In genomic region chr12:68686595-68687521, GRCh38 we compare ENCODE assay signal across 1 cellular context.
TF ChIP-seq lines count a peak whose summit lies in the region.

Gene NUP107 (plus strand): TSS chr12:68686978. CDS start chr12:68687066, 88 bp downstream.

TF ChIP-seq in GM12878, 131 proteins besides CTCF, POLR2A, EP300 and RAD21 (continued from another document and continues in another):
- peak; percentile 94; the same call in 1 of the 2 replicates for TF ChIP-seq TAF1 (IDR thresholded peaks at IDR 0.05; ENCODE audit: borderline replicate concordance, low read depth, low read length)
- TF ChIP-seq ZBTB40 (IDR thresholded peaks at IDR 0.05; ENCODE audit: borderline replicate concordance) = peak; percentile 100
- TF ChIP-seq NRF1 (conservative IDR thresholded peaks at IDR 0.05; ENCODE audit: low read depth, low read length) = peak; percentile 95
- TF ChIP-seq CEBPZ (IDR thresholded peaks at IDR 0.05; ENCODE audit: low read depth, low read length) = peak; percentile 59
- TF ChIP-seq HDGF (IDR thresholded peaks at IDR 0.05) = 0 out of 2 replicates have a peak, but pooled peaks have one; percentile 21
- TF ChIP-seq SUZ12 (IDR thresholded peaks at IDR 0.05; ENCODE audit: unreplicated experiment) = no peak
- 0 out of 2 replicates have a peak, but pooled peaks have one; percentile 50 for TF ChIP-seq CREB1 (IDR thresholded peaks at IDR 0.05; ENCODE audit: low read depth)
- TF ChIP-seq EGR1 (IDR thresholded peaks at IDR 0.05; ENCODE audit: borderline replicate concordance in 1 of 2, low read depth in 2 of 2, low read length in 2 of 2) = peak; percentile 49 to 91; a peak in 2 of 3 replicates
- peak; percentile 87; the same call in 1 of the 2 replicates for TF ChIP-seq CBX5 (IDR thresholded peaks at IDR 0.05; ENCODE audit: low read depth)
- peak; percentile 15 to 92; a peak in 3 of 4 replicates for TF ChIP-seq SRF (IDR thresholded peaks at IDR 0.05; ENCODE audit: low read depth in 2 of 2, low read length in 2 of 2)
- no peak for TF ChIP-seq ZNF274 (IDR thresholded peaks at IDR 0.05; ENCODE audit: insufficient read depth, insufficient read length)
- no peak for TF ChIP-seq JUNB (IDR thresholded peaks at IDR 0.05)
- peak; percentile 93; the same call in 1 of the 2 replicates for TF ChIP-seq RB1 (IDR thresholded peaks at IDR 0.05; ENCODE audit: borderline replicate concordance)
- TF ChIP-seq EED (IDR thresholded peaks at IDR 0.05; ENCODE audit: low read depth) = 0 out of 2 replicates have a peak, but pooled peaks have one; percentile 21
- TF ChIP-seq ZNF622 (IDR thresholded peaks at IDR 0.05) = no peak
- peak; percentile 90 for TF ChIP-seq SIX5 (IDR thresholded peaks at IDR 0.05; ENCODE audit: low read depth, low read length, severe bottlenecking)
- TF ChIP-seq ZNF592 (IDR thresholded peaks at IDR 0.05) = no peak
- no peak for TF ChIP-seq ZBTB4 (CRISPR knock-in tag; IDR thresholded peaks at IDR 0.05)
- peak; percentile 52 for TF ChIP-seq SMAD1 (IDR thresholded peaks at IDR 0.05; ENCODE audit: low read depth, partially characterized antibody)
- peak; percentile 98 for TF ChIP-seq MXI1 (IDR thresholded peaks at IDR 0.05; ENCODE audit: low read depth, low read length)
- peak; percentile 90 for TF ChIP-seq CHD2 (IDR thresholded peaks at IDR 0.05; ENCODE audit: borderline replicate concordance, low read depth, low read length)
- 0 out of 2 replicates have a peak, but pooled peaks have one; percentile 17 for TF ChIP-seq RCOR1 (conservative IDR thresholded peaks at IDR 0.05; ENCODE audit: low read depth, low read length)
- TF ChIP-seq FOXK2 (IDR thresholded peaks at IDR 0.05) = peak; percentile 66
- peak; percentile 74 for TF ChIP-seq IRF4 (IDR thresholded peaks at IDR 0.05; ENCODE audit: low read depth, low read length)
- TF ChIP-seq WRNIP1 (IDR thresholded peaks at IDR 0.05; ENCODE audit: borderline replicate concordance, low read depth, low read length) = peak; percentile 94
- no peak for TF ChIP-seq ZBTB33 (IDR thresholded peaks at IDR 0.05)
- TF ChIP-seq YY1 (IDR thresholded peaks at IDR 0.05; ENCODE audit: low read depth, low read length) = peak; percentile 87
- TF ChIP-seq ASH2L (IDR thresholded peaks at IDR 0.05; ENCODE audit: borderline replicate concordance, low read depth) = peak; percentile 93; the same call in 1 of the 2 replicates
- peak; percentile 74; the same call in 1 of the 2 replicates for TF ChIP-seq POLR2AphosphoS2 (IDR thresholded peaks at IDR 0.05; ENCODE audit: low read depth, low read length)
- peak; percentile 99 for TF ChIP-seq MTA2 (IDR thresholded peaks at IDR 0.05; ENCODE audit: low read depth)
- TF ChIP-seq E4F1 (IDR thresholded peaks at IDR 0.05; ENCODE audit: borderline replicate concordance, partially characterized antibody) = peak; percentile 75
- peak; percentile 97 for TF ChIP-seq SIN3A (IDR thresholded peaks at IDR 0.05; ENCODE audit: low read depth, low read length)
- peak; percentile 47; the same call in 1 of the 2 replicates for TF ChIP-seq ZNF24 (IDR thresholded peaks at IDR 0.05)
- TF ChIP-seq ETV6 (conservative IDR thresholded peaks at IDR 0.05 in 1 of 2, IDR thresholded peaks at IDR 0.05 in 1 of 2; ENCODE audit: borderline replicate concordance in 1 of 2, low read depth in 1 of 2) = no peak
- peak; percentile 57; the same call in 1 of the 2 replicates for TF ChIP-seq CBFB (IDR thresholded peaks at IDR 0.05; ENCODE audit: low read depth)
- peak; percentile 99 for TF ChIP-seq IKZF1 (conservative IDR thresholded peaks at IDR 0.05)
- peak; percentile 50; the same call in 1 of the 2 replicates for TF ChIP-seq NR2F1 (conservative IDR thresholded peaks at IDR 0.05)
- no peak for TF ChIP-seq KAT2A (conservative IDR thresholded peaks at IDR 0.05; ENCODE audit: control insufficient read depth, low read depth, low read length)
- no peak for TF ChIP-seq BCL11A (IDR thresholded peaks at IDR 0.05; ENCODE audit: low read depth, low read length)
